In genomic region chr12:30622509-30622908, GRCh38 we compare ENCODE assay signal across 12 cellular contexts.
DNase-seq lines count a peak whose midpoint lies in the region; ATAC-seq, FAIRE-seq and TF ChIP-seq lines count a peak whose summit lies in the region.
"Had no signal": no experiment of that assay in that cellular context is flagged by ENCODE, and none has a peak within 500 bp of the region (broad histone marks: within the 10 kb centered on the region; RNA-seq: fewer than 3 reads in every experiment).

No MANE protein-coding gene starts in this region.

- DNase-seq in activated CD8-positive, alpha-beta memory T cell treated with anti-CD3 and anti-CD28 coated beads, Interleukin-2, amount 10 ng/mL, durations not matched to agents 7 days and 5 days: no peak
- DNase-seq in activated CD8-positive, alpha-beta memory T cell treated with anti-CD3 and anti-CD28 coated beads, Interleukin-2, amount 50 U/mL, for 4 hours: no peak
- DNase-seq in NCI-H226 (peak; percentile 54), small intestine (peak; percentile 4), colonic mucosa (no peak), coronary artery (ENCODE audit: low spot score) (no peak), adrenal gland (no peak)
- DNase-seq: dermis blood vessel endothelial cell; stimulated activated naive CD4-positive, alpha-beta T cell had no signal

- no peak overlapping the region for H3K27ac Mint-ChIP-seq in activated CD8-positive, alpha-beta memory T cell treated with anti-CD3 and anti-CD28 coated beads, Interleukin-2, amount 10 ng/mL, durations not matched to agents 7 days and 5 days
- H3K27ac Mint-ChIP-seq: B cell, neural progenitor cell had no signal

- peaks cover 1% of the 10 kb centered on the region for H3K36me3 Mint-ChIP-seq in activated CD8-positive, alpha-beta memory T cell treated with anti-CD3 and anti-CD28 coated beads, Interleukin-2, amount 10 ng/mL, durations not matched to agents 7 days and 5 days

- no peak for TF ChIP-seq POLR2A in adrenal gland (IDR thresholded peaks at IDR 0.05)

- CTCF ChIA-PET in activated CD8-positive, alpha-beta memory T cell treated with anti-CD3 and anti-CD28 coated beads, Interleukin-2, amount 10 ng/mL, durations not matched to agents 7 days and 5 days (lab: Charles Lee): no interaction called here

- intact Hi-C loops in colonic mucosa (cut with DNase I): no loop called here
- intact Hi-C loops in adrenal gland (cut with DNase I): no loop called here

- no peak overlapping the region for H3K4me3 ChIP-seq in small intestine (ENCODE audit: low read depth in 1 of 2, low read length in 2 of 2)
- H3K4me3 ChIP-seq in colonic mucosa: no peak overlapping the region
- no peak overlapping the region for H3K4me3 ChIP-seq in coronary artery
- no peak overlapping the region for H3K4me3 ChIP-seq in adrenal gland
- H3K4me3 ChIP-seq: neural progenitor cell had no signal

- no peak overlapping the region for H3K9ac ChIP-seq in colonic mucosa (ENCODE audit: low read depth in 2 of 2, low read length in 2 of 2)
- H3K9ac ChIP-seq: neural progenitor cell had no signal

- H3K27ac ChIP-seq in small intestine (ENCODE audit: low read depth in 1 of 2, low read length in 1 of 2) (no peak overlapping the region), colonic mucosa (no peak overlapping the region), coronary artery (no peak overlapping the region), adrenal gland (no peak overlapping the region)
- H3K27ac ChIP-seq: neural progenitor cell had no signal

- WGBS in small intestine, 3 donors: 80 to 84% (median 84%) methylated on average over 1 of the region's 1 CpG
- WGBS in adrenal gland, 4 donors: 86 to 93% (median 89%) methylated on average over 1 of the region's 1 CpG

- FAIRE-seq in small intestine (lab: Jason Lieb, UNC): no peak

- peak; percentile 77 for ATAC-seq in activated CD8-positive, alpha-beta memory T cell treated with anti-CD3 and anti-CD28 coated beads, Interleukin-2, amount 10 ng/mL, durations not matched to agents 7 days and 5 days
- peak; percentile 87 for ATAC-seq in HG02759 (IDR thresholded peaks at IDR 0.05; ENCODE audit: unreplicated experiment)

- no peaks in the 10 kb centered on the region for H3K4me1 ChIP-seq in small intestine (ENCODE audit: control insufficient read depth in 2 of 2, insufficient read depth in 1 of 2, low read depth in 1 of 2, low read length in 1 of 2)
- H3K4me1 ChIP-seq in colonic mucosa: no peaks in the 10 kb centered on the region
- no peaks in the 10 kb centered on the region for H3K4me1 ChIP-seq in adrenal gland (replicated peaks in 1 of 2)
- H3K4me1 ChIP-seq: neural progenitor cell had no signal

- TF ChIP-seq CTCF in colonic mucosa (IDR thresholded peaks at IDR 0.05) (no peak), coronary artery (IDR thresholded peaks at IDR 0.05) (no peak), adrenal gland (IDR thresholded peaks at IDR 0.05) (no peak)

- no peaks in the 10 kb centered on the region for H3K27me3 ChIP-seq in small intestine (ENCODE audit: control insufficient read depth in 2 of 2, insufficient read depth in 2 of 2, low read length in 2 of 2)
- no peaks in the 10 kb centered on the region for H3K27me3 ChIP-seq in colonic mucosa
- H3K27me3 ChIP-seq in adrenal gland: no peaks in the 10 kb centered on the region
- H3K27me3 ChIP-seq: neural progenitor cell had no signal

- peaks cover 5% of the 10 kb centered on the region for H3K4me1 Mint-ChIP-seq in activated CD8-positive, alpha-beta memory T cell treated with anti-CD3 and anti-CD28 coated beads, Interleukin-2, amount 10 ng/mL, durations not matched to agents 7 days and 5 days
- H3K4me1 Mint-ChIP-seq: B cell, neural progenitor cell had no signal

- H3K9me3 ChIP-seq in small intestine (ENCODE audit: control insufficient read depth, low read depth): no peaks in the 10 kb centered on the region
- no peaks in the 10 kb centered on the region for H3K9me3 ChIP-seq in colonic mucosa
- H3K9me3 ChIP-seq in adrenal gland (replicated peaks in 1 of 3): no peaks in the 10 kb centered on the region

- no peak overlapping the region for H3K4me3 Mint-ChIP-seq in activated CD8-positive, alpha-beta memory T cell treated with anti-CD3 and anti-CD28 coated beads, Interleukin-2, amount 10 ng/mL, durations not matched to agents 7 days and 5 days
- H3K4me3 Mint-ChIP-seq: B cell, neural progenitor cell had no signal

- H3K36me3 ChIP-seq in small intestine (ENCODE audit: control insufficient read depth in 2 of 2, insufficient read depth in 2 of 2, low read length in 2 of 2): no peaks in the 10 kb centered on the region
- no peaks in the 10 kb centered on the region for H3K36me3 ChIP-seq in colonic mucosa
- H3K36me3 ChIP-seq in adrenal gland (replicated peaks in 1 of 2): no peaks in the 10 kb centered on the region
- H3K36me3 ChIP-seq: neural progenitor cell had no signal

- H3K27me3 Mint-ChIP-seq in activated CD8-positive, alpha-beta memory T cell treated with anti-CD3 and anti-CD28 coated beads, Interleukin-2, amount 10 ng/mL, durations not matched to agents 7 days and 5 days: no peaks in the 10 kb centered on the region
- H3K27me3 Mint-ChIP-seq: B cell had no signal

- no peaks in the 10 kb centered on the region for H3K9me3 Mint-ChIP-seq in activated CD8-positive, alpha-beta memory T cell treated with anti-CD3 and anti-CD28 coated beads, Interleukin-2, amount 10 ng/mL, durations not matched to agents 7 days and 5 days (ENCODE audit: low read depth)
- H3K9me3 Mint-ChIP-seq: neural progenitor cell had no signal

Comparison
In these comparisons a context has a peak if more than half of its experiments do, and no peak if none do; other contexts are left out.
1. DNase-seq: peak in NCI-H226 (single experiment) and small intestine (single experiment); none in activated CD8-positive, alpha-beta memory T cell treated with anti-CD3 and anti-CD28 coated beads, Interleukin-2, amount 10 ng/mL, durations not matched to agents 7 days and 5 days (single experiment), activated CD8-positive, alpha-beta memory T cell treated with anti-CD3 and anti-CD28 coated beads, Interleukin-2, amount 50 U/mL, for 4 hours (single experiment), colonic mucosa (single experiment), coronary artery (single experiment) and adrenal gland (0 of 7).